17 cellular contexts compared by ENCODE assay signal in genomic region chr3:159532577-159532976, GRCh38.
"Had no signal": no experiment of that assay in that cellular context is flagged by ENCODE, and none has a peak within 500 bp of the region (broad histone marks: within the 10 kb centered on the region; RNA-seq: fewer than 3 reads in every experiment).

No MANE protein-coding gene starts in this region.

- H3K9me3 ChIP-seq: mucosa of descending colon, neutrophil, thyroid gland, vagina had no signal

- H3K27me3 ChIP-seq: neutrophil, thyroid gland, vagina had no signal

- H3K4me1 ChIP-seq: thyroid gland, vagina had no signal

- H3K4me3 ChIP-seq: mucosa of descending colon, smooth muscle cell, thyroid gland, vagina had no signal

- H3K27ac ChIP-seq: neutrophil, thyroid gland, vagina had no signal

- ATAC-seq: activated naive CD4-positive, alpha-beta T cell treated with anti-CD3 and anti-CD28 coated beads, Interleukin-2, amount 50 U/mL, for 72 hours; mucosa of descending colon; naive thymus-derived CD8-positive, alpha-beta T cell; right cardiac atrium had no signal

- H3K4me2 ChIP-seq: smooth muscle cell had no signal

- DNase-seq: activated CD4-positive, alpha-beta T cell treated with anti-CD3 and anti-CD28 coated beads, Interleukin-2, amount 50 U/mL, for 4 hours; activated CD4-positive, CD25-positive, alpha-beta regulatory T cell treated with anti-CD3 and anti-CD28 coated beads, Interleukin-2, amount 50 U/mL, for 72 hours; activated effector memory CD4-positive, alpha-beta T cell treated with anti-CD3 and anti-CD28 coated beads, Interleukin-2, amount 50 U/mL, for 16 hours; activated T-cell treated with anti-CD3 and anti-CD28 coated beads, Interleukin-2, amount 50 U/mL, for 24 hours; cerebellar nuclear complex; endodermal cell; glutamatergic neuron; immature natural killer cell; mammary epithelial cell; mucosa of descending colon; naive thymus-derived CD8-positive, alpha-beta T cell; right cardiac atrium; thyroid gland had no signal

- H3K36me3 ChIP-seq: neutrophil, thyroid gland, vagina had no signal
